ENCODE assay signal across 2 cellular contexts in the genomic region with DNA sequence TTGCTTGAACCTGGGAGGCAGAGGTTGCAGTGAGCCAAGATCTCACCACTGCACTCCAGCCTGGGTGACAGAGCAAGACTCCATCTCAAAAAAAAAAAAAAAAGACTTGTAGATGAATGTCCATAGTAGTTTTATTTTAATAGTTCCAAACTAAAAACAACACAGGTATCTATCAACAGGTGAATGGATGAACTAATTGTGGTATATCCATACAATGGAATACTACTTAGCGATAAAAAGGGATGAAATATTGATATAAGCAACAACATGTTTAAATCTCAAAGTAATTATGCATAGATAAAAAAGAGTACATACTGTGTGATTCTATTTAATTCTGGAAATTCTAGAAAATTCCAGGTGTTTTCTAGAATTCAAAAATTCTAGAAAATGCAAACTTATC.
A peak's percentile ranks its signal among the peaks of the same experiment; 100 is the strongest.
TF ChIP-seq lines count a peak whose summit lies in the region.

No MANE protein-coding gene starts in this region.

TF ChIP-seq in HEK293, 187 proteins besides CTCF, POLR2A, EP300 and RAD21:
- TF ChIP-seq SCRT2 (tag by site-specific recombination; IDR thresholded peaks at IDR 0.05) (peak; percentile 56), ZNF146 (tag by site-specific recombination; IDR thresholded peaks at IDR 0.05) (peak; percentile 80), ZFP3 (tag by site-specific recombination; IDR thresholded peaks at IDR 0.05; ENCODE audit: low read depth) (no peak), SCRT1 (tag by site-specific recombination; IDR thresholded peaks at IDR 0.05; ENCODE audit: borderline replicate concordance) (0 out of 2 replicates have a peak, but pooled peaks have one; percentile 14)

TF ChIP-seq in K562, 482 proteins besides CTCF, POLR2A, EP300 and RAD21:
- TF ChIP-seq CBX3 (IDR thresholded peaks at IDR 0.05; ENCODE audit: borderline replicate concordance in 1 of 2, low read length in 2 of 2) (0 out of 3 replicates have a peak, but pooled peaks of 1 of the 2 experiments have one; percentile 22), TRIM28 (IDR thresholded peaks at IDR 0.05) (peak; percentile 54), RBM25 (IDR thresholded peaks at IDR 0.05; ENCODE audit: low read depth, low read length, severe bottlenecking) (peak; percentile 79), POU5F1 (IDR thresholded peaks at IDR 0.05; ENCODE audit: borderline replicate concordance, low read depth, low read length, partially characterized antibody) (no peak), BCOR (IDR thresholded peaks at IDR 0.05) (peak; percentile 36; the same call in 1 of the 2 replicates), NCOR1 (IDR thresholded peaks at IDR 0.05) (no peak), DIDO1 (tag; IDR thresholded peaks at IDR 0.05; ENCODE audit: low read depth) (no peak), ZNF146 (CRISPR knock-in tag; IDR thresholded peaks at IDR 0.05; ENCODE audit: unreplicated experiment) (peak; percentile 90)
- TF ChIP-seq, protein P1, sequence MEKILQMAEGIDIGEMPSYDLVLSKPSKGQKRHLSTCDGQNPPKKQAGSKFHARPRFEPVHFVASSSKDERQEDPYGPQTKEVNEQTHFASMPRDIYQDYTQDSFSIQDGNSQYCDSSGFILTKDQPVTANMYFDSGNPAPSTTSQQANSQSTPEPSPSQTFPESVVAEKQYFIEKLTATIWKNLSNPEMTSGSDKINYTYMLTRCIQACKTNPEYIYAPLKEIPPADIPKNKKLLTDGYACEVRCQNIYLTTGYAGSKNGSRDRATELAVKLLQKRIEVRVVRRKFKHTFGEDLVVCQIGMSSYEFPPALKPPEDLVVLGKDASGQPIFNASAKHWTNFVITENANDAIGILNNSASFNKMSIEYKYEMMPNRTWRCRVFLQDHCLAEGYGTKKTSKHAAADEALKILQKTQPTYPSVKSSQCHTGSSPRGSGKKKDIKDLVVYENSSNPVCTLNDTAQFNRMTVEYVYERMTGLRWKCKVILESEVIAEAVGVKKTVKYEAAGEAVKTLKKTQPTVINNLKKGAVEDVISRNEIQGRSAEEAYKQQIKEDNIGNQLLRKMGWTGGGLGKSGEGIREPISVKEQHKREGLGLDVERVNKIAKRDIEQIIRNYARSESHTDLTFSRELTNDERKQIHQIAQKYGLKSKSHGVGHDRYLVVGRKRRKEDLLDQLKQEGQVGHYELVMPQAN (IDR thresholded peaks at IDR 0.05; ENCODE audit: borderline replicate concordance): no peak
- TF ChIP-seq, protein P2, sequence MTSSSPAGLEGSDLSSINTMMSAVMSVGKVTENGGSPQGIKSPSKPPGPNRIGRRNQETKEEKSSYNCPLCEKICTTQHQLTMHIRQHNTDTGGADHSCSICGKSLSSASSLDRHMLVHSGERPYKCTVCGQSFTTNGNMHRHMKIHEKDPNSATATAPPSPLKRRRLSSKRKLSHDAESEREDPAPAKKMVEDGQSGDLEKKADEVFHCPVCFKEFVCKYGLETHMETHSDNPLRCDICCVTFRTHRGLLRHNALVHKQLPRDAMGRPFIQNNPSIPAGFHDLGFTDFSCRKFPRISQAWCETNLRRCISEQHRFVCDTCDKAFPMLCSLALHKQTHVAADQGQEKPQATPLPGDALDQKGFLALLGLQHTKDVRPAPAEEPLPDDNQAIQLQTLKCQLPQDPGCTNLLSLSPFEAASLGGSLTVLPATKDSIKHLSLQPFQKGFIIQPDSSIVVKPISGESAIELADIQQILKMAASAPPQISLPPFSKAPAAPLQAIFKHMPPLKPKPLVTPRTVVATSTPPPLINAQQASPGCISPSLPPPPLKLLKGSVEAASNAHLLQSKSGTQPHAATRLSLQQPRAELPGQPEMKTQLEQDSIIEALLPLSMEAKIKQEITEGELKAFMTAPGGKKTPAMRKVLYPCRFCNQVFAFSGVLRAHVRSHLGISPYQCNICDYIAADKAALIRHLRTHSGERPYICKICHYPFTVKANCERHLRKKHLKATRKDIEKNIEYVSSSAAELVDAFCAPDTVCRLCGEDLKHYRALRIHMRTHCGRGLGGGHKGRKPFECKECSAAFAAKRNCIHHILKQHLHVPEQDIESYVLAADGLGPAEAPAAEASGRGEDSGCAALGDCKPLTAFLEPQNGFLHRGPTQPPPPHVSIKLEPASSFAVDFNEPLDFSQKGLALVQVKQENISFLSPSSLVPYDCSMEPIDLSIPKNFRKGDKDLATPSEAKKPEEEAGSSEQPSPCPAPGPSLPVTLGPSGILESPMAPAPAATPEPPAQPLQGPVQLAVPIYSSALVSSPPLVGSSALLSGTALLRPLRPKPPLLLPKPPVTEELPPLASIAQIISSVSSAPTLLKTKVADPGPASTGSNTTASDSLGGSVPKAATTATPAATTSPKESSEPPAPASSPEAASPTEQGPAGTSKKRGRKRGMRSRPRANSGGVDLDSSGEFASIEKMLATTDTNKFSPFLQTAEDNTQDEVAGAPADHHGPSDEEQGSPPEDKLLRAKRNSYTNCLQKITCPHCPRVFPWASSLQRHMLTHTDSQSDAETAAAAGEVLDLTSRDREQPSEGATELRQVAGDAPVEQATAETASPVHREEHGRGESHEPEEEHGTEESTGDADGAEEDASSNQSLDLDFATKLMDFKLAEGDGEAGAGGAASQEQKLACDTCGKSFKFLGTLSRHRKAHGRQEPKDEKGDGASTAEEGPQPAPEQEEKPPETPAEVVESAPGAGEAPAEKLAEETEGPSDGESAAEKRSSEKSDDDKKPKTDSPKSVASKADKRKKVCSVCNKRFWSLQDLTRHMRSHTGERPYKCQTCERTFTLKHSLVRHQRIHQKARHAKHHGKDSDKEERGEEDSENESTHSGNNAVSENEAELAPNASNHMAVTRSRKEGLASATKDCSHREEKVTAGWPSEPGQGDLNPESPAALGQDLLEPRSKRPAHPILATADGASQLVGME (CRISPR knock-in tag; IDR thresholded peaks at IDR 0.05): no peak
- TF ChIP-seq, protein P3, sequence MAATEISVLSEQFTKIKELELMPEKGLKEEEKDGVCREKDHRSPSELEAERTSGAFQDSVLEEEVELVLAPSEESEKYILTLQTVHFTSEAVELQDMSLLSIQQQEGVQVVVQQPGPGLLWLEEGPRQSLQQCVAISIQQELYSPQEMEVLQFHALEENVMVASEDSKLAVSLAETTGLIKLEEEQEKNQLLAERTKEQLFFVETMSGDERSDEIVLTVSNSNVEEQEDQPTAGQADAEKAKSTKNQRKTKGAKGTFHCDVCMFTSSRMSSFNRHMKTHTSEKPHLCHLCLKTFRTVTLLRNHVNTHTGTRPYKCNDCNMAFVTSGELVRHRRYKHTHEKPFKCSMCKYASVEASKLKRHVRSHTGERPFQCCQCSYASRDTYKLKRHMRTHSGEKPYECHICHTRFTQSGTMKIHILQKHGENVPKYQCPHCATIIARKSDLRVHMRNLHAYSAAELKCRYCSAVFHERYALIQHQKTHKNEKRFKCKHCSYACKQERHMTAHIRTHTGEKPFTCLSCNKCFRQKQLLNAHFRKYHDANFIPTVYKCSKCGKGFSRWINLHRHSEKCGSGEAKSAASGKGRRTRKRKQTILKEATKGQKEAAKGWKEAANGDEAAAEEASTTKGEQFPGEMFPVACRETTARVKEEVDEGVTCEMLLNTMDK (IDR thresholded peaks at IDR 0.05; ENCODE audit: borderline replicate concordance, insufficient read depth, low read depth, low read length, poor library complexity, severe bottlenecking): no peak
